Comparison of ENCODE assay signal across 8 cellular contexts in genomic region chr18:59129964-59130703, GRCh38.
"Had no signal": no experiment of that assay in that cellular context is flagged by ENCODE, and none has a peak within 500 bp of the region (broad histone marks: within the 10 kb centered on the region; RNA-seq: fewer than 3 reads in every experiment).

No MANE protein-coding gene starts in this region.

- H3K9me3 ChIP-seq: HAP-1 had no signal

- H3K27ac Mint-ChIP-seq: IgD-negative memory B cell had no signal

- H3K9ac ChIP-seq: GM23248 had no signal

- H3K4me3 Mint-ChIP-seq: IgD-negative memory B cell had no signal

- ATAC-seq: HCT116, HepG2 had no signal

- DNase-seq: GM23248, GOT3, H7 had no signal

- H3K4me1 ChIP-seq: HAP-1 had no signal

- H3K4me3 ChIP-seq: GM23248, HAP-1 had no signal

- H3K36me3 ChIP-seq: HAP-1 had no signal

- H3K27ac ChIP-seq: GM23248, HL-60 had no signal

- H2AFZ ChIP-seq: GM23248 had no signal

- H3K4me1 Mint-ChIP-seq: IgD-negative memory B cell had no signal
